ENCODE assay signal across 1 cellular context in the genomic region with DNA sequence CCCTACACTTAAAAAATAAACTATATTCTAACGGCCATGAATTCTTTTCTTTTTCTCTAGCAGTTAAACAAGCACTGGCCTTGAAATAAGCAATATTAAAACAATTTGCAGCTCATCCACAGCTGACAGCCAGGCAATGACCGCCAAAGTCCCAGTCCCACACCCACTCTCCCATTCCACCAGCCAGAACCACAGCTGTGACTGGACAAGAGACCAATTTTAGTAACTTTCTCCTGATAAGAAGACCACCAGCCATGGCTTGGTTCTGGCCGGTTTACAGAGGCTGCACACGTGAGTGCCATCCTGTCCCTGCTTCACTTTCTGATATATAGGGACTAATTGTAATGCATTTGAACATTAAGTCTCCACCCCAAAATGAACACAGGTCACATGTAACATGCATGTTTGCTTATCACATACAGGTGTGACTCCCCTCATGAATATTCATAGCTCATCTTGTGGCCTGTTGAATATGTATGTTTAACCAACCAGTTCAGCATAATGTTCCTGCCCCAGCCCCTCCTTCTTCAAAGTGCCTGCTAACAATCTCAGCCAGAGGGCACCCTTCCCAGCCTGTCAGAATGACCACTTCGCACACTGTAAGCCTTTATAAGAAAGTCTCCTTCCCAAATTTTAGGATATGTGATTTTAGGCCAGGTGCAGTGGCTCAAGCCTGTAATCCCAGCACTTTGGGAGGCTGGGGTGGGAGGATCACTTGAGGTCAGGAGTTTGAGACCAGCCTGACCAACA.
TF ChIP-seq lines count a peak whose summit lies in the region.

No MANE protein-coding gene starts in this region.

TF ChIP-seq in WTC11, 78 proteins besides CTCF, POLR2A, EP300 and RAD21 (continued from another document):
- TF ChIP-seq, protein P1, sequence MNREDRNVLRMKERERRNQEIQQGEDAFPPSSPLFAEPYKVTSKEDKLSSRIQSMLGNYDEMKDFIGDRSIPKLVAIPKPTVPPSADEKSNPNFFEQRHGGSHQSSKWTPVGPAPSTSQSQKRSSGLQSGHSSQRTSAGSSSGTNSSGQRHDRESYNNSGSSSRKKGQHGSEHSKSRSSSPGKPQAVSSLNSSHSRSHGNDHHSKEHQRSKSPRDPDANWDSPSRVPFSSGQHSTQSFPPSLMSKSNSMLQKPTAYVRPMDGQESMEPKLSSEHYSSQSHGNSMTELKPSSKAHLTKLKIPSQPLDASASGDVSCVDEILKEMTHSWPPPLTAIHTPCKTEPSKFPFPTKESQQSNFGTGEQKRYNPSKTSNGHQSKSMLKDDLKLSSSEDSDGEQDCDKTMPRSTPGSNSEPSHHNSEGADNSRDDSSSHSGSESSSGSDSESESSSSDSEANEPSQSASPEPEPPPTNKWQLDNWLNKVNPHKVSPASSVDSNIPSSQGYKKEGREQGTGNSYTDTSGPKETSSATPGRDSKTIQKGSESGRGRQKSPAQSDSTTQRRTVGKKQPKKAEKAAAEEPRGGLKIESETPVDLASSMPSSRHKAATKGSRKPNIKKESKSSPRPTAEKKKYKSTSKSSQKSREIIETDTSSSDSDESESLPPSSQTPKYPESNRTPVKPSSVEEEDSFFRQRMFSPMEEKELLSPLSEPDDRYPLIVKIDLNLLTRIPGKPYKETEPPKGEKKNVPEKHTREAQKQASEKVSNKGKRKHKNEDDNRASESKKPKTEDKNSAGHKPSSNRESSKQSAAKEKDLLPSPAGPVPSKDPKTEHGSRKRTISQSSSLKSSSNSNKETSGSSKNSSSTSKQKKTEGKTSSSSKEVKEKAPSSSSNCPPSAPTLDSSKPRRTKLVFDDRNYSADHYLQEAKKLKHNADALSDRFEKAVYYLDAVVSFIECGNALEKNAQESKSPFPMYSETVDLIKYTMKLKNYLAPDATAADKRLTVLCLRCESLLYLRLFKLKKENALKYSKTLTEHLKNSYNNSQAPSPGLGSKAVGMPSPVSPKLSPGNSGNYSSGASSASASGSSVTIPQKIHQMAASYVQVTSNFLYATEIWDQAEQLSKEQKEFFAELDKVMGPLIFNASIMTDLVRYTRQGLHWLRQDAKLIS (CRISPR knock-in tag; IDR thresholded peaks at IDR 0.05; ENCODE audit: borderline replicate concordance) = no peak
- TF ChIP-seq CREM (CRISPR knock-in tag; IDR thresholded peaks at IDR 0.05) = no peak
- no peak for TF ChIP-seq CBFB (CRISPR knock-in tag; IDR thresholded peaks at IDR 0.05; ENCODE audit: low read depth)
- TF ChIP-seq NFATC4 (CRISPR knock-in tag; IDR thresholded peaks at IDR 0.05) = no peak
- TF ChIP-seq, protein P2, sequence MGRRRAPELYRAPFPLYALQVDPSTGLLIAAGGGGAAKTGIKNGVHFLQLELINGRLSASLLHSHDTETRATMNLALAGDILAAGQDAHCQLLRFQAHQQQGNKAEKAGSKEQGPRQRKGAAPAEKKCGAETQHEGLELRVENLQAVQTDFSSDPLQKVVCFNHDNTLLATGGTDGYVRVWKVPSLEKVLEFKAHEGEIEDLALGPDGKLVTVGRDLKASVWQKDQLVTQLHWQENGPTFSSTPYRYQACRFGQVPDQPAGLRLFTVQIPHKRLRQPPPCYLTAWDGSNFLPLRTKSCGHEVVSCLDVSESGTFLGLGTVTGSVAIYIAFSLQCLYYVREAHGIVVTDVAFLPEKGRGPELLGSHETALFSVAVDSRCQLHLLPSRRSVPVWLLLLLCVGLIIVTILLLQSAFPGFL (CRISPR knock-in tag; IDR thresholded peaks at IDR 0.05; ENCODE audit: borderline replicate concordance) = no peak
- no peak for TF ChIP-seq NFE2L1 (CRISPR knock-in tag; IDR thresholded peaks at IDR 0.05)
- TF ChIP-seq JAZF1 (CRISPR knock-in tag; IDR thresholded peaks at IDR 0.05) = no peak
- no peak for TF ChIP-seq ZNF121 (CRISPR knock-in tag; IDR thresholded peaks at IDR 0.05)
- TF ChIP-seq, protein P3, sequence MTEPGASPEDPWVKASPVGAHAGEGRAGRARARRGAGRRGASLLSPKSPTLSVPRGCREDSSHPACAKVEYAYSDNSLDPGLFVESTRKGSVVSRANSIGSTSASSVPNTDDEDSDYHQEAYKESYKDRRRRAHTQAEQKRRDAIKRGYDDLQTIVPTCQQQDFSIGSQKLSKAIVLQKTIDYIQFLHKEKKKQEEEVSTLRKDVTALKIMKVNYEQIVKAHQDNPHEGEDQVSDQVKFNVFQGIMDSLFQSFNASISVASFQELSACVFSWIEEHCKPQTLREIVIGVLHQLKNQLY (CRISPR knock-in tag; IDR thresholded peaks at IDR 0.05) = no peak
- TF ChIP-seq, protein P4, sequence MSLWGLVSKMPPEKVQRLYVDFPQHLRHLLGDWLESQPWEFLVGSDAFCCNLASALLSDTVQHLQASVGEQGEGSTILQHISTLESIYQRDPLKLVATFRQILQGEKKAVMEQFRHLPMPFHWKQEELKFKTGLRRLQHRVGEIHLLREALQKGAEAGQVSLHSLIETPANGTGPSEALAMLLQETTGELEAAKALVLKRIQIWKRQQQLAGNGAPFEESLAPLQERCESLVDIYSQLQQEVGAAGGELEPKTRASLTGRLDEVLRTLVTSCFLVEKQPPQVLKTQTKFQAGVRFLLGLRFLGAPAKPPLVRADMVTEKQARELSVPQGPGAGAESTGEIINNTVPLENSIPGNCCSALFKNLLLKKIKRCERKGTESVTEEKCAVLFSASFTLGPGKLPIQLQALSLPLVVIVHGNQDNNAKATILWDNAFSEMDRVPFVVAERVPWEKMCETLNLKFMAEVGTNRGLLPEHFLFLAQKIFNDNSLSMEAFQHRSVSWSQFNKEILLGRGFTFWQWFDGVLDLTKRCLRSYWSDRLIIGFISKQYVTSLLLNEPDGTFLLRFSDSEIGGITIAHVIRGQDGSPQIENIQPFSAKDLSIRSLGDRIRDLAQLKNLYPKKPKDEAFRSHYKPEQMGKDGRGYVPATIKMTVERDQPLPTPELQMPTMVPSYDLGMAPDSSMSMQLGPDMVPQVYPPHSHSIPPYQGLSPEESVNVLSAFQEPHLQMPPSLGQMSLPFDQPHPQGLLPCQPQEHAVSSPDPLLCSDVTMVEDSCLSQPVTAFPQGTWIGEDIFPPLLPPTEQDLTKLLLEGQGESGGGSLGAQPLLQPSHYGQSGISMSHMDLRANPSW (CRISPR knock-in tag; conservative IDR thresholded peaks at IDR 0.05; ENCODE audit: low read depth) = no peak
- TF ChIP-seq, protein P5, sequence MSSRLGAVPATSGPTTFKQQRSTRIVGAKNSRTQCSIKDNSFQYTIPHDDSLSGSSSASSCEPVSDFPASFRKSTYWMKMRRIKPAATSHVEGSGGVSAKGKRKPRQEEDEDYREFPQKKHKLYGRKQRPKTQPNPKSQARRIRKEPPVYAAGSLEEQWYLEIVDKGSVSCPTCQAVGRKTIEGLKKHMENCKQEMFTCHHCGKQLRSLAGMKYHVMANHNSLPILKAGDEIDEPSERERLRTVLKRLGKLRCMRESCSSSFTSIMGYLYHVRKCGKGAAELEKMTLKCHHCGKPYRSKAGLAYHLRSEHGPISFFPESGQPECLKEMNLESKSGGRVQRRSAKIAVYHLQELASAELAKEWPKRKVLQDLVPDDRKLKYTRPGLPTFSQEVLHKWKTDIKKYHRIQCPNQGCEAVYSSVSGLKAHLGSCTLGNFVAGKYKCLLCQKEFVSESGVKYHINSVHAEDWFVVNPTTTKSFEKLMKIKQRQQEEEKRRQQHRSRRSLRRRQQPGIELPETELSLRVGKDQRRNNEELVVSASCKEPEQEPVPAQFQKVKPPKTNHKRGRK (CRISPR knock-in tag; IDR thresholded peaks at IDR 0.05; ENCODE audit: borderline replicate concordance) = no peak
- no peak for TF ChIP-seq ELF4 (CRISPR knock-in tag; IDR thresholded peaks at IDR 0.05; ENCODE audit: low read depth)
- no peak for TF ChIP-seq ZNF263 (CRISPR knock-in tag; IDR thresholded peaks at IDR 0.05; ENCODE audit: low read depth)
- TF ChIP-seq, protein P6, sequence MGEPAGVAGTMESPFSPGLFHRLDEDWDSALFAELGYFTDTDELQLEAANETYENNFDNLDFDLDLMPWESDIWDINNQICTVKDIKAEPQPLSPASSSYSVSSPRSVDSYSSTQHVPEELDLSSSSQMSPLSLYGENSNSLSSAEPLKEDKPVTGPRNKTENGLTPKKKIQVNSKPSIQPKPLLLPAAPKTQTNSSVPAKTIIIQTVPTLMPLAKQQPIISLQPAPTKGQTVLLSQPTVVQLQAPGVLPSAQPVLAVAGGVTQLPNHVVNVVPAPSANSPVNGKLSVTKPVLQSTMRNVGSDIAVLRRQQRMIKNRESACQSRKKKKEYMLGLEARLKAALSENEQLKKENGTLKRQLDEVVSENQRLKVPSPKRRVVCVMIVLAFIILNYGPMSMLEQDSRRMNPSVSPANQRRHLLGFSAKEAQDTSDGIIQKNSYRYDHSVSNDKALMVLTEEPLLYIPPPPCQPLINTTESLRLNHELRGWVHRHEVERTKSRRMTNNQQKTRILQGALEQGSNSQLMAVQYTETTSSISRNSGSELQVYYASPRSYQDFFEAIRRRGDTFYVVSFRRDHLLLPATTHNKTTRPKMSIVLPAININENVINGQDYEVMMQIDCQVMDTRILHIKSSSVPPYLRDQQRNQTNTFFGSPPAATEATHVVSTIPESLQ (CRISPR knock-in tag; IDR thresholded peaks at IDR 0.05) = no peak
- TF ChIP-seq MYBL2 (CRISPR knock-in tag; IDR thresholded peaks at IDR 0.05) = no peak
- no peak for TF ChIP-seq GRHL2 (CRISPR knock-in tag; IDR thresholded peaks at IDR 0.05; ENCODE audit: insufficient replicate concordance, severe bottlenecking)
TF ChIP-seq in WTC11: peak in this region for 0.
